Comparison of ENCODE assay signal across 6 cellular contexts in the genomic region with DNA sequence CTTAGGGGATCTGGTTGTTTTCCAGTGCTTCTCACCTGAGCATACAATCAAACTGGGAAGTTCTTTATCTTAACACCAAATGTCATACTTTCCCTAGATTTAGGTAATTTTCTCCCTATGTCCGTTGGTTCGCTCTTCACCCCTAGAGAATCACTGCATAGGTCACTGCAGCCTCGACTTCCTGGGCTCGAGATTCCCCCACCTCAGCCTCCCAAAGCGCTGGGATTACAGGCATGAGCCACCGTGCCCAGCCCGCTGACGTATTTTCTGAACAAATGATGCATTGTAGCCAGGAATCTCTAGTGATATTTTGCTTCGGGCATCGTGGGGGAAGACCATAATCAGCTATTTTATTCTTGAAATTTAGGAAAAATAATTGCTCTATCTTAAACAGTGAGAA. TPM values are rescaled to one million over a fixed set of nuclear protein-coding genes. Genes with fewer than 3 reads are reported as not detected.
DNase-seq lines count a peak whose midpoint lies in the region; ATAC-seq, FAIRE-seq and TF ChIP-seq lines count a peak whose summit lies in the region.

No MANE protein-coding gene starts in this region.

- peaks cover 39% of the 10 kb centered on the region for H3K36me3 Mint-ChIP-seq in CD4-positive, CD25-positive, alpha-beta regulatory T cell

- no peak for FAIRE-seq in GM12891 (lab: Jason Lieb, UNC)
- FAIRE-seq in frontal cortex (lab: Jason Lieb, UNC) = no peak

- H3K27me3 ChIP-seq in CD4-positive, CD25-positive, alpha-beta regulatory T cell (ENCODE audit: control insufficient read depth, insufficient read depth, low read length) = no peaks in the 10 kb centered on the region

- peak overlapping the region; percentile 94 for H3K4me3 ChIP-seq in CD4-positive, CD25-positive, alpha-beta regulatory T cell (ENCODE audit: low read depth, low read length)
- peak overlapping the region; percentile 93 for H3K4me3 ChIP-seq in SK-N-MC

- H3K27ac Mint-ChIP-seq in CD4-positive, CD25-positive, alpha-beta regulatory T cell = peak overlapping the region; percentile 93 to 99 (median 98)

- no peak for DNase-seq in CD4-positive, CD25-positive, alpha-beta regulatory T cell
- no peak for DNase-seq in SK-N-MC (ENCODE audit: low read depth, low spot score)
- DNase-seq in iris pigment epithelial cell (ENCODE audit: low read depth) = peak; percentile 45
- DNase-seq in GM12891 (ENCODE audit: insufficient read length, low spot score) = no peak
- no peak for DNase-seq in frontal cortex (ENCODE audit: low spot score in 2 of 2)

- no peaks in the 10 kb centered on the region for H3K9me3 Mint-ChIP-seq in CD4-positive, CD25-positive, alpha-beta regulatory T cell

- no peak for ATAC-seq in CD4-positive, CD25-positive, alpha-beta regulatory T cell (ENCODE audit: low read depth in 2 of 2)
- ATAC-seq in HG03457 (IDR thresholded peaks at IDR 0.05; ENCODE audit: unreplicated experiment) = no peak

- H3K9me3 ChIP-seq in CD4-positive, CD25-positive, alpha-beta regulatory T cell (ENCODE audit: control insufficient read depth in 2 of 2, low read length in 2 of 2) = no peaks in the 10 kb centered on the region
- no peaks in the 10 kb centered on the region for H3K9me3 ChIP-seq in SK-N-MC (ENCODE audit: low read depth, low read length)

- H3K36me3 ChIP-seq in CD4-positive, CD25-positive, alpha-beta regulatory T cell (ENCODE audit: control insufficient read depth, insufficient read depth, low read length) = peaks cover 28% of the 10 kb centered on the region
- H3K36me3 ChIP-seq in SK-N-MC (ENCODE audit: insufficient read depth, low read length) = peaks cover 54% of the 10 kb centered on the region

- no peak for TF ChIP-seq POLR2A in GM12891 (IDR thresholded peaks at IDR 0.05; ENCODE audit: low read depth, low read length)

- peak overlapping the region; percentile 96 for H3K27ac ChIP-seq in CD4-positive, CD25-positive, alpha-beta regulatory T cell (ENCODE audit: insufficient read depth, low read length, poor library complexity, severe bottlenecking)
- peak overlapping the region; percentile 98 for H3K27ac ChIP-seq in SK-N-MC

- H3K9ac ChIP-seq in SK-N-MC (ENCODE audit: insufficient read length) = no peak overlapping the region

- peaks cover 9 to 41% (median 27%) of the 10 kb centered on the region in 4 donors for H3K4me1 Mint-ChIP-seq in CD4-positive, CD25-positive, alpha-beta regulatory T cell

- H3K4me1 ChIP-seq in CD4-positive, CD25-positive, alpha-beta regulatory T cell (ENCODE audit: control insufficient read depth, insufficient read depth, low read length, poor library complexity, severe bottlenecking) = peaks cover 23% of the 10 kb centered on the region

- H3K4me3 Mint-ChIP-seq in CD4-positive, CD25-positive, alpha-beta regulatory T cell = peak overlapping the region; percentile 91 to 99 (median 98)

- H3K27me3 Mint-ChIP-seq in CD4-positive, CD25-positive, alpha-beta regulatory T cell = peaks cover 4% of the 10 kb centered on the region

TF ChIP-seq in GM12891, 5 proteins besides CTCF, POLR2A, EP300 and RAD21:
- TF ChIP-seq POU2F2 (IDR thresholded peaks at IDR 0.05; ENCODE audit: low read depth, low read length) = no peak
- no peak for TF ChIP-seq PAX5 (IDR thresholded peaks at IDR 0.05; ENCODE audit: insufficient read depth, low read length, severe bottlenecking)
- no peak for TF ChIP-seq TAF1 (IDR thresholded peaks at IDR 0.05; ENCODE audit: low read depth, low read length)
TF ChIP-seq in GM12891: peak in this region for 0.

RNA-seq across cellular contexts. Expression of gene RPL41, which starts 1.1 kb away (rescaled TPM):
- 4,134 TPM for total RNA-seq in CD4-positive, CD25-positive, alpha-beta regulatory T cell
- 1,000 to 10,000 TPM; 7,544 to 9,760 (median 8,849) TPM for polyA plus RNA-seq in CD4-positive, CD25-positive, alpha-beta regulatory T cell
- 12,117 TPM for polyA plus RNA-seq in GM12891 (2012; ENCODE audit: low read depth, missing spikeins)
- total RNA-seq in frontal cortex = 1,399 TPM

RNA-seq across cellular contexts. Expression of gene ZC3H10, which starts 2.7 kb away (rescaled TPM):
- total RNA-seq in CD4-positive, CD25-positive, alpha-beta regulatory T cell = 11.0 TPM
- 1 to 10 TPM; 1.7 to 3.7 (median 2.9) TPM for polyA plus RNA-seq in CD4-positive, CD25-positive, alpha-beta regulatory T cell
- polyA plus RNA-seq in GM12891 (2012; ENCODE audit: low read depth, missing spikeins) = 0.90 TPM
- total RNA-seq in frontal cortex = 8.2 TPM

RNA-seq across cellular contexts. Expression of gene PA2G4, which starts 11.0 kb away (rescaled TPM):
- 63.8 TPM for total RNA-seq in CD4-positive, CD25-positive, alpha-beta regulatory T cell
- 100 to 1,000 TPM; 193 to 203 (median 196) TPM for polyA plus RNA-seq in CD4-positive, CD25-positive, alpha-beta regulatory T cell
- 201 TPM for polyA plus RNA-seq in GM12891 (2012; ENCODE audit: low read depth, missing spikeins)
- total RNA-seq in frontal cortex = 74.6 TPM

RNA-seq across cellular contexts. Expression of gene ESYT1, which starts 12.7 kb away (rescaled TPM):
- 190 TPM for total RNA-seq in CD4-positive, CD25-positive, alpha-beta regulatory T cell
- polyA plus RNA-seq in CD4-positive, CD25-positive, alpha-beta regulatory T cell = 100 to 1,000 TPM; 249 to 395 (median 333) TPM
- 39.7 TPM for polyA plus RNA-seq in GM12891 (2012; ENCODE audit: low read depth, missing spikeins)
- 26.5 TPM for total RNA-seq in frontal cortex

RNA-seq across cellular contexts. Expression of gene ERBB3, which starts 35.4 kb away (rescaled TPM):
- total RNA-seq in CD4-positive, CD25-positive, alpha-beta regulatory T cell = 0.69 TPM
- under 1 TPM; 0.14 to 1.00 (median 0.56) TPM for polyA plus RNA-seq in CD4-positive, CD25-positive, alpha-beta regulatory T cell
- 0.04 TPM for polyA plus RNA-seq in GM12891 (2012; ENCODE audit: low read depth, missing spikeins)
- 2.0 TPM for total RNA-seq in frontal cortex
